1 cellular context compared by ENCODE assay signal in the genomic region with DNA sequence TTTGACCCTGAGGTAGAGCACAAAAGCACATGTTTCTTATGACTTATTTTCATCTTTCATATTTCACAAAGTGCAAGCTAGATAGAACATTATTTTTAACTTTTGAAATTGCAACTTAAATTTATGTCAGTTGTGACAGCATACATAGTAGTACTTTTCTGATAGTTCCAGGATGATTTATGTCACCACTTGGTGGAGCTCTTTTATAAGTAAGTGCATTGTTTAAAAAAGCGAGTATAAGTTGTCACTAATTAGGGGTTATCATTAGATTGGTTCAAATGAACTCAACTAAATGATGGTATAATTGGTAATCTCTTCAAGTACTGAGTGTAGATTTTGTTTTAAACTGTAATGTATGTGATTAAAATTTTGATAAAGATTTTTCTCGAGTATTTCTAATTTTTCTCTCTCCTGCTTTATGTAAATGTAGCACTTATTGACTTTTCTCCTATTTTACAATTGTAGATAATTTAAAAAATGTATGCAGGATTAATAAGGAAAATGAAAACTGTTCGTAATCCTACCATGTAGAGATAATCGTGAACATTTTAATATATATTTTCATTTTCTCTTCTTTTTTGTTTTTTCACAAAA.
TF ChIP-seq lines count a peak whose summit lies in the region.

No MANE protein-coding gene starts in this region.

TF ChIP-seq in GM23338, 12 proteins besides CTCF, POLR2A, EP300 and RAD21 (continued from another document):
- TF ChIP-seq, protein P1, sequence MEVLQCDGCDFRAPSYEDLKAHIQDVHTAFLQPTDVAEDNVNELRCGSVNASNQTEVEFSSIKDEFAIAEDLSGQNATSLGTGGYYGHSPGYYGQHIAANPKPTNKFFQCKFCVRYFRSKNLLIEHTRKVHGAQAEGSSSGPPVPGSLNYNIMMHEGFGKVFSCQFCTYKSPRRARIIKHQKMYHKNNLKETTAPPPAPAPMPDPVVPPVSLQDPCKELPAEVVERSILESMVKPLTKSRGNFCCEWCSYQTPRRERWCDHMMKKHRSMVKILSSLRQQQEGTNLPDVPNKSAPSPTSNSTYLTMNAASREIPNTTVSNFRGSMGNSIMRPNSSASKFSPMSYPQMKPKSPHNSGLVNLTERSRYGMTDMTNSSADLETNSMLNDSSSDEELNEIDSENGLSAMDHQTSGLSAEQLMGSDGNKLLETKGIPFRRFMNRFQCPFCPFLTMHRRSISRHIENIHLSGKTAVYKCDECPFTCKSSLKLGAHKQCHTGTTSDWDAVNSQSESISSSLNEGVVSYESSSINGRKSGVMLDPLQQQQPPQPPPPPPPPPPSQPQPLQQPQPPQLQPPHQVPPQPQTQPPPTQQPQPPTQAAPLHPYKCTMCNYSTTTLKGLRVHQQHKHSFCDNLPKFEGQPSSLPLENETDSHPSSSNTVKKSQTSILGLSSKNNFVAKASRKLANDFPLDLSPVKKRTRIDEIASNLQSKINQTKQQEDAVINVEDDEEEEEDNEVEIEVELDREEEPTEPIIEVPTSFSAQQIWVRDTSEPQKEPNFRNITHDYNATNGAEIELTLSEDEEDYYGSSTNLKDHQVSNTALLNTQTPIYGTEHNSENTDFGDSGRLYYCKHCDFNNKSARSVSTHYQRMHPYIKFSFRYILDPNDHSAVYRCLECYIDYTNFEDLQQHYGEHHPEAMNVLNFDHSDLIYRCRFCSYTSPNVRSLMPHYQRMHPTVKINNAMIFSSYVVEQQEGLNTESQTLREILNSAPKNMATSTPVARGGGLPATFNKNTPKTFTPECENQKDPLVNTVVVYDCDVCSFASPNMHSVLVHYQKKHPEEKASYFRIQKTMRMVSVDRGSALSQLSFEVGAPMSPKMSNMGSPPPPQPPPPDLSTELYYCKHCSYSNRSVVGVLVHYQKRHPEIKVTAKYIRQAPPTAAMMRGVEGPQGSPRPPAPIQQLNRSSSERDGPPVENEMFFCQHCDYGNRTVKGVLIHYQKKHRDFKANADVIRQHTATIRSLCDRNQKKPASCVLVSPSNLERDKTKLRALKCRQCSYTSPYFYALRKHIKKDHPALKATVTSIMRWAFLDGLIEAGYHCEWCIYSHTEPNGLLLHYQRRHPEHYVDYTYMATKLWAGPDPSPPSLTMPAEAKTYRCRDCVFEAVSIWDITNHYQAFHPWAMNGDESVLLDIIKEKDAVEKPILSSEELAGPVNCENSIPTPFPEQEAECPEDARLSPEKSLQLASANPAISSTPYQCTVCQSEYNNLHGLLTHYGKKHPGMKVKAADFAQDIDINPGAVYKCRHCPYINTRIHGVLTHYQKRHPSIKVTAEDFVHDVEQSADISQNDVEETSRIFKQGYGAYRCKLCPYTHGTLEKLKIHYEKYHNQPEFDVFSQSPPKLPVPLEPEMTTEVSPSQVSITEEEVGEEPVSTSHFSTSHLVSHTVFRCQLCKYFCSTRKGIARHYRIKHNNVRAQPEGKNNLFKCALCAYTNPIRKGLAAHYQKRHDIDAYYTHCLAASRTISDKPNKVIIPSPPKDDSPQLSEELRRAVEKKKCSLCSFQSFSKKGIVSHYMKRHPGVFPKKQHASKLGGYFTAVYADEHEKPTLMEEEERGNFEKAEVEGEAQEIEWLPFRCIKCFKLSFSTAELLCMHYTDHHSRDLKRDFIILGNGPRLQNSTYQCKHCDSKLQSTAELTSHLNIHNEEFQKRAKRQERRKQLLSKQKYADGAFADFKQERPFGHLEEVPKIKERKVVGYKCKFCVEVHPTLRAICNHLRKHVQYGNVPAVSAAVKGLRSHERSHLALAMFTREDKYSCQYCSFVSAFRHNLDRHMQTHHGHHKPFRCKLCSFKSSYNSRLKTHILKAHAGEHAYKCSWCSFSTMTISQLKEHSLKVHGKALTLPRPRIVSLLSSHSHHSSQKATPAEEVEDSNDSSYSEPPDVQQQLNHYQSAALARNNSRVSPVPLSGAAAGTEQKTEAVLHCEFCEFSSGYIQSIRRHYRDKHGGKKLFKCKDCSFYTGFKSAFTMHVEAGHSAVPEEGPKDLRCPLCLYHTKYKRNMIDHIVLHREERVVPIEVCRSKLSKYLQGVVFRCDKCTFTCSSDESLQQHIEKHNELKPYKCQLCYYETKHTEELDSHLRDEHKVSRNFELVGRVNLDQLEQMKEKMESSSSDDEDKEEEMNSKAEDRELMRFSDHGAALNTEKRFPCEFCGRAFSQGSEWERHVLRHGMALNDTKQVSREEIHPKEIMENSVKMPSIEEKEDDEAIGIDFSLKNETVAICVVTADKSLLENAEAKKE (CRISPR knock-in tag; IDR thresholded peaks at IDR 0.05), result no peak
- TF ChIP-seq ETS1 (IDR thresholded peaks at IDR 0.05) (no peak), CREB1 (CRISPR knock-in tag; IDR thresholded peaks at IDR 0.05; ENCODE audit: low read depth) (no peak), EZH2 (IDR thresholded peaks at IDR 0.05; ENCODE audit: low read depth, unreplicated experiment) (no peak), EZH2phosphoT487 (IDR thresholded peaks at IDR 0.05; ENCODE audit: unreplicated experiment) (no peak), ZNF114 (CRISPR knock-in tag; IDR thresholded peaks at IDR 0.05) (no peak), NANOG (IDR thresholded peaks at IDR 0.05; ENCODE audit: borderline replicate concordance) (no peak), STAT1 (IDR thresholded peaks at IDR 0.05; ENCODE audit: unreplicated experiment) (no peak), JUNB (IDR thresholded peaks at IDR 0.05; ENCODE audit: unreplicated experiment) (no peak), ZNF331 (CRISPR knock-in tag; IDR thresholded peaks at IDR 0.05; ENCODE audit: low read depth) (no peak), POLR2AphosphoS5 (IDR thresholded peaks at IDR 0.05; ENCODE audit: low read depth) (no peak)
